Comparison of ENCODE assay signal across 1 cellular context in genomic region chr11:124758355-124759267, GRCh38.
A peak's percentile ranks its signal among the peaks of the same experiment; 100 is the strongest.
TF ChIP-seq lines count a peak whose summit lies in the region.

No MANE protein-coding gene starts in this region.

TF ChIP-seq in K562, 482 proteins besides CTCF, POLR2A, EP300 and RAD21:
- TF ChIP-seq RB1 (IDR thresholded peaks at IDR 0.05; ENCODE audit: low read depth) (peak; percentile 61; the same call in 1 of the 2 replicates), E2F6 (IDR thresholded peaks at IDR 0.05; ENCODE audit: borderline replicate concordance in 1 of 2, extremely low read depth in 1 of 2, insufficient read depth in 1 of 2, insufficient read length in 1 of 2, low read depth in 1 of 2, low read length in 1 of 2, poor library complexity in 1 of 2, severe bottlenecking in 1 of 2) (peak in 1 of 2 experiments; percentile 38), SMC3 (conservative IDR thresholded peaks at IDR 0.05; ENCODE audit: insufficient read depth, low read depth, low read length) (0 out of 2 replicates have a peak, but pooled peaks have one; percentile 24), HMGN3 (IDR thresholded peaks at IDR 0.05; ENCODE audit: borderline replicate concordance, extremely low read depth, insufficient read length, low read depth, low read length) (peak; percentile 23), TFAM (CRISPR knock-in tag; conservative IDR thresholded peaks at IDR 0.05) (no peak), SPI1 (IDR thresholded peaks at IDR 0.05; ENCODE audit: borderline replicate concordance, low read depth, low read length) (peak; percentile 84), ELF4 (CRISPR knock-in tag; IDR thresholded peaks at IDR 0.05) (no peak), CTBP1 (IDR thresholded peaks at IDR 0.05; ENCODE audit: borderline replicate concordance) (peak; percentile 42; the same call in 1 of the 2 replicates), ZBTB33 (CRISPR knock-in tag; IDR thresholded peaks at IDR 0.05) (peak; percentile 94), CXXC5 (CRISPR knock-in tag; IDR thresholded peaks at IDR 0.05) (0 out of 2 replicates have a peak, but pooled peaks have one; percentile 27), MAZ (CRISPR knock-in tag; conservative IDR thresholded peaks at IDR 0.05 in 1 of 2, IDR thresholded peaks at IDR 0.05 in 1 of 2) (peak in 1 of 2 experiments; percentile 38; a peak in 1 of 4 replicates), SREBF2 (CRISPR knock-in tag; IDR thresholded peaks at IDR 0.05) (no peak), XRCC3 (IDR thresholded peaks at IDR 0.05) (no peak)
TF ChIP-seq in K562: peak in this region for 9.
